Comparison of ENCODE assay signal across 8 cellular contexts in the genomic region with DNA sequence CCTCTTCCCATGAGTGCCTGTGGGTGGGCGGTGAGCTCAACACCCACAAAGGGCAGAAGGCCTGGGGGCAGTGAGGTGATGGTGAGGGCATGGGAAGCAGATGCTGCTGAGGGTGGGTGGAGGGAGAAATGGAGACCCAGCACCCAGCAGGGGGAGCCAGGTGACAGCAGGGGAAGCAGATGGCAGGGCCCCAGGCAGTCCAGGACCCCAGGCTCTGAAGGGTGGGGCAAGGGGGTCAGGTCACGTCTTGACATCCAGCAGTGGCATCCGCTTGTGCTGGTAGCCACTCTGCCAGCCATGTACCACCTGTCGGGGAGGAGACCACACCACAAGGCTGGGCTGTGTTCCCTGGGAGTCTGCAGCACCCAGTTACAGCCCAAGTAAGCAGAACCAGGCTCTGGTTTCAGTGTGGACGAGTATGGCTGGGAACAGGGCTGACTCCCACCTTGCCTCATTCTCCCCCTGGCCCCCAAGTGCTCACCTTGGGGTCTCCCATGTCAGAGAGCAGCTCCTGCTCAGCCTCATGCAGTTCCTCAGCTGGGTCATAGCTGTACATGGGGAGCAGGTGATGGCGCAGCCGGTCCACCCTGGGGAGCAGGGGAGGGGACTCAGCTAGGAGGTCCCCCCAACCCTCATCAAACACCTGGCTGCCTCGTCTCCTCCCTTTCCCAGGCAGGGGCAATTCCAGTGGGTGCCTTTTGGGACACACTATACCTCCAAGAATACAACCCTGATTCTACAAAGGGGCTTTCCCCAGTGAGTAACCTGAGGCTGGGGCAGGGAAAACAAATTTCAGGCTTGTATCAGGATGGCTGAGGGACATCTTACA. TPM values are rescaled to one million over a fixed set of nuclear protein-coding genes. Genes with fewer than 3 reads are reported as not detected.
A peak's percentile ranks its signal among the peaks of the same experiment; 100 is the strongest.
DNase-seq lines count a peak whose midpoint lies in the region; ATAC-seq and FAIRE-seq lines count a peak whose summit lies in the region.

No MANE protein-coding gene starts in this region.

- no peak for FAIRE-seq in GM19239 (lab: Jason Lieb, UNC)

- ATAC-seq in naive thymus-derived CD4-positive, alpha-beta T cell = no peak
- ATAC-seq in GM18517 (IDR thresholded peaks at IDR 0.05; ENCODE audit: unreplicated experiment) (no peak), HG03097 (IDR thresholded peaks at IDR 0.05; ENCODE audit: low FRiP score, unreplicated experiment) (no peak)

- peak overlapping the region; percentile 20 to 96 (median 92) for H3K4me3 Mint-ChIP-seq in naive thymus-derived CD4-positive, alpha-beta T cell

- CTCF ChIA-PET in naive thymus-derived CD4-positive, alpha-beta T cell (lab: Charles Lee) = interaction anchor here (4.4 to 5.4 kb wide), 2 partner anchors 51 to 169 kb away, joined by 24 to 64 read pairs; no protein-coding TSS in a partner anchor

- DNase-seq in Daoy (ENCODE audit: low read depth) = peak; percentile 90
- peak; percentile 54 for DNase-seq in SW480 (ENCODE audit: low spot score)
- DNase-seq in T47D (ENCODE audit: low read depth in 1 of 2, low spot score in 1 of 2) = peak; percentile 18 to 42
- peak in 7 of 9 donors; percentile 21 to 55 (median 33) for DNase-seq in naive thymus-derived CD4-positive, alpha-beta T cell
- DNase-seq in GM19239 (ENCODE audit: insufficient read length, low spot score) = no peak

- H3K27ac ChIP-seq in HUES64 (ENCODE audit: low read depth, low read length) = peak overlapping the region; percentile 37; the same call in 1 of the 2 replicates
- H3K27ac ChIP-seq in naive thymus-derived CD4-positive, alpha-beta T cell (ENCODE audit: low read depth, low read length) = peak overlapping the region; percentile 83

- no peak overlapping the region for H3K9ac ChIP-seq in HUES64 (ENCODE audit: low read depth, low read length)

- H3K4me1 Mint-ChIP-seq in naive thymus-derived CD4-positive, alpha-beta T cell = peaks cover 13 to 60% (median 40%) of the 10 kb centered on the region in 7 donors

- peaks cover 34% of the 10 kb centered on the region for H3K36me3 ChIP-seq in HUES64 (ENCODE audit: insufficient read depth, low read length)
- H3K36me3 ChIP-seq in naive thymus-derived CD4-positive, alpha-beta T cell (ENCODE audit: control insufficient read depth in 2 of 3, insufficient read depth in 3 of 3, low read length in 3 of 3) = peaks cover 3 to 35% (median 7%) of the 10 kb centered on the region in 3 experiments

- H3K27ac Mint-ChIP-seq in naive thymus-derived CD4-positive, alpha-beta T cell = peak overlapping the region in 8 of 9 donors; percentile 32 to 93 (median 86)

- H3K36me3 Mint-ChIP-seq in naive thymus-derived CD4-positive, alpha-beta T cell = peaks cover 0 to 10% (median 0%) of the 10 kb centered on the region in 5 donors

- 48% methylated on average over 8 of the region's 8 CpGs for WGBS in HUES64

- H3K4me3 ChIP-seq in HUES64 (ENCODE audit: low read length) = no peak overlapping the region
- H3K4me3 ChIP-seq in naive thymus-derived CD4-positive, alpha-beta T cell (ENCODE audit: low read length) = no peak overlapping the region

- intact Hi-C loops in naive thymus-derived CD4-positive, alpha-beta T cell (cut with micrococcal nuclease) = loop anchor here (1.0 to 5.0 kb wide), 3 partner anchors 83 to 896 kb away; partner anchors contain the start of gene TCP11 (in 1 of the 2)

- no peaks in the 10 kb centered on the region for H3K9me3 Mint-ChIP-seq in naive thymus-derived CD4-positive, alpha-beta T cell

- peaks cover 12% of the 10 kb centered on the region; the same call in 1 of the 2 replicates for H3K4me1 ChIP-seq in HUES64 (ENCODE audit: insufficient read depth, low read length)
- peaks cover 13 to 20% of the 10 kb centered on the region in 2 donors for H3K4me1 ChIP-seq in naive thymus-derived CD4-positive, alpha-beta T cell (ENCODE audit: control insufficient read depth in 2 of 2, insufficient read depth in 2 of 2, low read length in 2 of 2)

- no peaks in the 10 kb centered on the region for H3K27me3 ChIP-seq in HUES64 (ENCODE audit: insufficient read depth, low read length)
- no peaks in the 10 kb centered on the region for H3K27me3 ChIP-seq in naive thymus-derived CD4-positive, alpha-beta T cell (ENCODE audit: control insufficient read depth in 2 of 2, insufficient read depth in 2 of 2, low read length in 2 of 2)

- in situ Hi-C loops in T47D (cut with HindIII; ENCODE audit: low pct_unique_long_range_greater_than_20kb, low sequenced_read_pairs) = no loop called here

- POLR2A ChIA-PET in naive thymus-derived CD4-positive, alpha-beta T cell (lab: Charles Lee) = interaction anchor here (0.7 to 4.7 kb wide), 4 partner anchors 10 to 168 kb away, joined by 3 to 44 read pairs (median 14); partner anchors contain the start of gene HMGA1

- no peaks in the 10 kb centered on the region for H3K27me3 Mint-ChIP-seq in naive thymus-derived CD4-positive, alpha-beta T cell

- H3K9me3 ChIP-seq in HUES64 (ENCODE audit: insufficient read depth, low read depth, low read length) = no peaks in the 10 kb centered on the region
- H3K9me3 ChIP-seq in naive thymus-derived CD4-positive, alpha-beta T cell (ENCODE audit: control insufficient read depth in 2 of 3, low read length in 3 of 3) = no peaks in the 10 kb centered on the region

RNA-seq across cellular contexts. Expression of gene SMIM29, which starts 2.0 kb away (rescaled TPM):
- total RNA-seq in Daoy (2014; rRNA removed; shearing (Covaris generic)) = 53.3 and 58.3 TPM in 2 replicates
- 5.7 TPM for polyA plus RNA-seq in HUES64 (2013, experiment 1 of 2)
- polyA plus RNA-seq in HUES64 (2013, experiment 2 of 2) = 5.8 TPM
- 10 to 100 TPM; 13.9 to 24.2 (median 22.5) TPM for total RNA-seq in naive thymus-derived CD4-positive, alpha-beta T cell
- 10 to 100 TPM; 32.3 to 45.5 TPM for polyA plus RNA-seq in naive thymus-derived CD4-positive, alpha-beta T cell

RNA-seq across cellular contexts. Expression of gene HMGA1, which starts 10.1 kb away (rescaled TPM):
- total RNA-seq in Daoy (2014; rRNA removed; shearing (Covaris generic)) = 489 and 504 TPM in 2 replicates
- polyA plus RNA-seq in HUES64 (2013, experiment 1 of 2) = 2,125 TPM
- 2,161 TPM for polyA plus RNA-seq in HUES64 (2013, experiment 2 of 2)
- 100 to 1,000 TPM in 2 of 5 experiments, 10 to 100 TPM in 3; 90.0 to 180 (median 95.3) TPM for total RNA-seq in naive thymus-derived CD4-positive, alpha-beta T cell
- polyA plus RNA-seq in naive thymus-derived CD4-positive, alpha-beta T cell = 10 to 100 TPM; 35.7 to 41.0 TPM
